Comparison of ENCODE assay signal across 8 cellular contexts in genomic region chr5:44779167-44779566, GRCh38.
"Had no signal": no experiment of that assay in that cellular context is flagged by ENCODE, and none has a peak within 500 bp of the region (broad histone marks: within the 10 kb centered on the region; RNA-seq: fewer than 3 reads in every experiment).

No MANE protein-coding gene starts in this region.

- DNase-seq: GM23248, GOT3, H7, HFFc6, KG1 had no signal

- FAIRE-seq: HTR-8/SVneo had no signal

- H3K36me3 ChIP-seq: HAP-1 had no signal

- H3K9ac ChIP-seq: GM23248 had no signal

- ATAC-seq: HCT116 had no signal

- H2AFZ ChIP-seq: GM23248 had no signal

- H3K9me3 ChIP-seq: HAP-1 had no signal

- H3K4me3 ChIP-seq: GM23248, HAP-1 had no signal

- H3K27ac ChIP-seq: GM23248 had no signal
